9 cellular contexts compared by ENCODE assay signal in the genomic region with DNA sequence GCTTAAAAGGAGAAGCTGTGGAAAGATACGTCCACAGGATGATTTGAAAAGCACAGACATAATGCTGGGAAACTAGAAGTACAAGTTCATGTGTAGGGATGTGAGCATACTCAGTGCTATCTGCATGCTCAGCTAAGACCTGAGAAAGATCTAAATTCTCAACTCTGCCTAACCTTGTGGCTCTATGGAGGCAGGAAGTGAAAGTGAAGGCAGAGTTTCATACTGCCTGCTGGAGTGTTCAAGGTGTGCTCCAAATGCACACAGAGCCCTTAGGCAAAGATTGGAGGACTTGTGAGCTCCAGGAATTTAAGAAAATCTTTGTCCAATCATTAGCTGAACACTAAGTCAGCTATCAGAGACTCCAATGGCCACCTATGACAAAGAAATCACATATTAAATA.
DNase-seq lines count a peak whose midpoint lies in the region; ATAC-seq, FAIRE-seq and TF ChIP-seq lines count a peak whose summit lies in the region.
"Had no signal": no experiment of that assay in that cellular context is flagged by ENCODE, and none has a peak within 500 bp of the region (broad histone marks: within the 10 kb centered on the region; RNA-seq: fewer than 3 reads in every experiment).

No MANE protein-coding gene starts in this region.

- H3K4me1 Mint-ChIP-seq in activated CD8-positive, alpha-beta memory T cell treated with anti-CD3 and anti-CD28 coated beads, Interleukin-2, amount 10 ng/mL, durations not matched to agents 7 days and 5 days = peaks cover 21% of the 10 kb centered on the region

- H3K4me1 ChIP-seq in small intestine (ENCODE audit: control insufficient read depth in 2 of 2, insufficient read depth in 1 of 2, low read depth in 1 of 2, low read length in 1 of 2) = peaks cover 6 to 9% of the 10 kb centered on the region in 2 donors

- peak; percentile 54 for DNase-seq in activated CD8-positive, alpha-beta memory T cell treated with anti-CD3 and anti-CD28 coated beads, Interleukin-2, amount 10 ng/mL, durations not matched to agents 7 days and 5 days
- no peak for DNase-seq in activated CD8-positive, alpha-beta memory T cell treated with anti-CD3 and anti-CD28 coated beads, Interleukin-2, amount 50 U/mL, for 48 hours
- DNase-seq in NB4 (ENCODE audit: low read depth) (peak; percentile 16), small intestine (peak; percentile 52), NCI-H1694 (lab: John Stamatoyannopoulos, UW) (no peak), NCI-H1436 (lab: John Stamatoyannopoulos, UW) (no peak)
- DNase-seq: transverse colon had no signal

- peaks cover 19% of the 10 kb centered on the region for H3K36me3 Mint-ChIP-seq in activated CD8-positive, alpha-beta memory T cell treated with anti-CD3 and anti-CD28 coated beads, Interleukin-2, amount 10 ng/mL, durations not matched to agents 7 days and 5 days

- H3K4me3 Mint-ChIP-seq in activated CD8-positive, alpha-beta memory T cell treated with anti-CD3 and anti-CD28 coated beads, Interleukin-2, amount 10 ng/mL, durations not matched to agents 7 days and 5 days = no peak overlapping the region

- H3K36me3 ChIP-seq in small intestine (ENCODE audit: control insufficient read depth in 2 of 2, insufficient read depth in 2 of 2, low read length in 2 of 2) = no peaks in the 10 kb centered on the region
- H3K36me3 ChIP-seq: transverse colon had no signal

- peaks cover 10% of the 10 kb centered on the region for H3K9me3 Mint-ChIP-seq in activated CD8-positive, alpha-beta memory T cell treated with anti-CD3 and anti-CD28 coated beads, Interleukin-2, amount 10 ng/mL, durations not matched to agents 7 days and 5 days (ENCODE audit: low read depth)

- H3K27me3 ChIP-seq in small intestine (ENCODE audit: control insufficient read depth in 2 of 2, insufficient read depth in 2 of 2, low read length in 2 of 2) = no peaks in the 10 kb centered on the region
- H3K27me3 ChIP-seq: transverse colon had no signal

- peak; percentile 90 for ATAC-seq in activated CD8-positive, alpha-beta memory T cell treated with anti-CD3 and anti-CD28 coated beads, Interleukin-2, amount 10 ng/mL, durations not matched to agents 7 days and 5 days
- ATAC-seq in HG02852 (IDR thresholded peaks at IDR 0.05; ENCODE audit: unreplicated experiment) (peak; percentile 99), GM19467 (IDR thresholded peaks at IDR 0.05; ENCODE audit: unreplicated experiment) (no peak)

- no peak for FAIRE-seq in small intestine (lab: Jason Lieb, UNC)

- no peaks in the 10 kb centered on the region for H3K9me3 ChIP-seq in small intestine (ENCODE audit: control insufficient read depth, low read depth)

- 63 to 74% (median 68%) methylated on average over 1 of the region's 1 CpG for WGBS in small intestine, 3 donors

- CTCF ChIA-PET in activated CD8-positive, alpha-beta memory T cell treated with anti-CD3 and anti-CD28 coated beads, Interleukin-2, amount 10 ng/mL, durations not matched to agents 7 days and 5 days (lab: Charles Lee) = interaction anchor here (1.0 to 7.2 kb wide), 7 partner anchors 10 to 541 kb away, joined by 3 to 34 read pairs (median 8); a partner anchor contains a TSS

- H3K4me3 ChIP-seq in NB4 (ENCODE audit: low read depth, low read length) = no peak overlapping the region
- H3K4me3 ChIP-seq in small intestine (ENCODE audit: low read depth in 1 of 2, low read length in 2 of 2) = no peak overlapping the region
- H3K4me3 ChIP-seq: transverse colon had no signal

- no peaks in the 10 kb centered on the region for H3K27me3 Mint-ChIP-seq in activated CD8-positive, alpha-beta memory T cell treated with anti-CD3 and anti-CD28 coated beads, Interleukin-2, amount 10 ng/mL, durations not matched to agents 7 days and 5 days

- TF ChIP-seq POLR2A in NB4 (IDR thresholded peaks at IDR 0.05; ENCODE audit: extremely low read depth, insufficient read length) = no peak

- no peak overlapping the region for H3K27ac ChIP-seq in small intestine (ENCODE audit: low read depth in 1 of 2, low read length in 1 of 2)
- H3K27ac ChIP-seq: transverse colon had no signal

- H3K27ac Mint-ChIP-seq in activated CD8-positive, alpha-beta memory T cell treated with anti-CD3 and anti-CD28 coated beads, Interleukin-2, amount 10 ng/mL, durations not matched to agents 7 days and 5 days = peak overlapping the region; percentile 70

- no peak for TF ChIP-seq CTCF in NB4 (IDR thresholded peaks at IDR 0.05; ENCODE audit: low read depth, low read length)

Comparison
In these comparisons a context has a peak if more than half of its experiments do, and no peak if none do; other contexts are left out.
1. DNase-seq: peak in activated CD8-positive, alpha-beta memory T cell treated with anti-CD3 and anti-CD28 coated beads, Interleukin-2, amount 10 ng/mL, durations not matched to agents 7 days and 5 days (single experiment), NB4 (single experiment) and small intestine (single experiment); none in activated CD8-positive, alpha-beta memory T cell treated with anti-CD3 and anti-CD28 coated beads, Interleukin-2, amount 50 U/mL, for 48 hours (single experiment), NCI-H1694 (single experiment) and NCI-H1436 (single experiment).